In the genomic region with DNA sequence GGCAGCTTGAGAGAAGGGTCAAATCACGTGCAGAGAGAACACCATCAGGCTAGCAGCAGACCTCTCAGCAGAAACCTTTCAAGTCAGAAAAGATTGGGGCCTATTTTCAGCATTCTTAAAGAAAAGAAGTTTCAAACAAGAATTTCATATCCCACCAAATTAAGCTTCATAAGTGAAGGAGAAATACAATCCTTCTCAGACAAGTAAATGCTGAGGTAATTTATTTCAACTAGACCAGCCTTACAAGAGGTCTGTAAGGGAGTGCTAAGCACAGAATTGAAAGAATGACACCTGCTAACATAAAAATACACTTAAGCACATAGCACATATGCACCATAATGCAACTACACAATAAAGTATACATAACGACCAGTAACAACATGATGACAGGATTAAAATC, we compare ENCODE assay signal across 10 cellular contexts.
"Had no signal": no experiment of that assay in that cellular context is flagged by ENCODE, and none has a peak within 500 bp of the region (broad histone marks: within the 10 kb centered on the region; RNA-seq: fewer than 3 reads in every experiment).

No MANE protein-coding gene starts in this region.

- H3K4me1 ChIP-seq: HAP-1 had no signal

- H2AFZ ChIP-seq: GM23248, GM23338 had no signal

- ATAC-seq: GM23338 had no signal

- H3K4me2 ChIP-seq: GM23338 had no signal

- H3K27ac ChIP-seq: GM23248 had no signal

- H3K9me3 ChIP-seq: HAP-1 had no signal

- H3K36me3 ChIP-seq: HAP-1 had no signal

- DNase-seq: GM23248, GOT3, H7, H9, HCEC 1CT, HFFc6 had no signal

- FAIRE-seq: H1, H54 had no signal

- H3K4me3 ChIP-seq: GM23248, GM23338, HAP-1 had no signal

- H3K9ac ChIP-seq: GM23248 had no signal
